ENCODE assay signal across 24 cellular contexts in genomic region chr14:65142429-65142828, GRCh38. TPM values are rescaled to one million over a fixed set of nuclear protein-coding genes. Genes with fewer than 3 reads are reported as not detected.
A peak's percentile ranks its signal among the peaks of the same experiment; 100 is the strongest.
DNase-seq lines count a peak whose midpoint lies in the region; ATAC-seq, FAIRE-seq and TF ChIP-seq lines count a peak whose summit lies in the region.
"Had no signal": no experiment of that assay in that cellular context is flagged by ENCODE, and none has a peak within 500 bp of the region (broad histone marks: within the 10 kb centered on the region; RNA-seq: fewer than 3 reads in every experiment).

No MANE protein-coding gene starts in this region.

- no peak overlapping the region for H3K4me3 ChIP-seq in smooth muscle cell
- H3K4me3 ChIP-seq: BLaER1, GM23338 had no signal

- H4K20me1 ChIP-seq in smooth muscle cell (ENCODE audit: low read depth) = no peaks in the 10 kb centered on the region
- H4K20me1 ChIP-seq: BLaER1 had no signal

- H3K9me3 ChIP-seq in smooth muscle cell (replicated peaks; ENCODE audit: low read depth) = no peaks in the 10 kb centered on the region
- H3K9me3 ChIP-seq: BLaER1, Caco-2 had no signal

- intact Hi-C loops in activated CD4-positive, alpha-beta T cell treated with anti-CD3 and anti-CD28 coated beads, Interleukin-2, amount 10 ng/mL, durations not matched to agents 24 days and 14 days (cut with micrococcal nuclease) = no loop called here

- H3K27me3 Mint-ChIP-seq in activated CD4-positive, alpha-beta T cell treated with anti-CD3 and anti-CD28 coated beads, Interleukin-2, amount 10 ng/mL, durations not matched to agents 24 days and 14 days = peaks cover 27% of the 10 kb centered on the region

- peak overlapping the region; percentile 25 for H3K4me2 ChIP-seq in smooth muscle cell
- H3K4me2 ChIP-seq: BLaER1, GM23338 had no signal

- H3K4me1 ChIP-seq in smooth muscle cell (ENCODE audit: low read depth) = peaks cover 5% of the 10 kb centered on the region
- H3K4me1 ChIP-seq: Caco-2 had no signal

- peaks cover 10% of the 10 kb centered on the region for H3F3A ChIP-seq in smooth muscle cell (ENCODE audit: low read depth)

- TF ChIP-seq CTCF in smooth muscle cell (IDR thresholded peaks at IDR 0.05; ENCODE audit: borderline replicate concordance, insufficient read depth, poor library complexity, severe bottlenecking) = no peak

- peak; percentile 48 for DNase-seq in DMS 273 (lab: John Stamatoyannopoulos, UW; ENCODE audit: unreplicated experiment)
- DNase-seq in DMS 273 treated with DMSO at 0.1 percent for 48 hours (lab: John Stamatoyannopoulos, UW) = no peak
- DNase-seq in HTR-8/SVneo (ENCODE audit: insufficient read length, low spot score) = no peak
- peak; percentile 5 for DNase-seq in OCI-M1 (lab: John Stamatoyannopoulos, UW)
- no peak for DNase-seq in smooth muscle cell (lab: John Stamatoyannopoulos, UW; ENCODE audit: unreplicated experiment)
- DNase-seq in Kasumi-1 (lab: John Stamatoyannopoulos, UW) = no peak
- no peak for DNase-seq in activated CD4-positive, alpha-beta T cell treated with anti-CD3 and anti-CD28 coated beads, Interleukin-2, amount 10 ng/mL, durations not matched to agents 24 days and 14 days
- DNase-seq: Caco-2; CD4-positive, CD25-positive, alpha-beta regulatory T cell; CD8-positive, alpha-beta T cell; DMS153; DND-41; H9; HFFc6 had no signal

- H2AFZ ChIP-seq in smooth muscle cell (ENCODE audit: low read depth) = no peak overlapping the region
- H2AFZ ChIP-seq: GM23338 had no signal

- H3K27me3 ChIP-seq in smooth muscle cell (ENCODE audit: low read depth) = no peaks in the 10 kb centered on the region
- H3K27me3 ChIP-seq: BLaER1 had no signal

- 39% methylated on average over 4 of the region's 4 CpGs for WGBS in smooth muscle cell (ENCODE audit: low lambda C conversion rate)

- H3K27ac Mint-ChIP-seq in activated CD4-positive, alpha-beta T cell treated with anti-CD3 and anti-CD28 coated beads, Interleukin-2, amount 10 ng/mL, durations not matched to agents 24 days and 14 days = no peak overlapping the region
- H3K27ac Mint-ChIP-seq: B cell; CD4-positive, CD25-positive, alpha-beta regulatory T cell; CD8-positive, alpha-beta T cell; GM23338; H9; HFFc6 had no signal

- no peaks in the 10 kb centered on the region for H3K36me3 Mint-ChIP-seq in activated CD4-positive, alpha-beta T cell treated with anti-CD3 and anti-CD28 coated beads, Interleukin-2, amount 10 ng/mL, durations not matched to agents 24 days and 14 days (ENCODE audit: low read depth)
- H3K36me3 Mint-ChIP-seq: CD4-positive, CD25-positive, alpha-beta regulatory T cell; CD8-positive, alpha-beta T cell had no signal

- no peak overlapping the region for H3K4me3 Mint-ChIP-seq in activated CD4-positive, alpha-beta T cell treated with anti-CD3 and anti-CD28 coated beads, Interleukin-2, amount 10 ng/mL, durations not matched to agents 24 days and 14 days
- H3K4me3 Mint-ChIP-seq: B cell; CD4-positive, CD25-positive, alpha-beta regulatory T cell; CD8-positive, alpha-beta T cell; GM23338; H9; HFFc6 had no signal

- H3K36me3 ChIP-seq in smooth muscle cell (ENCODE audit: low read depth) = no peaks in the 10 kb centered on the region
- H3K36me3 ChIP-seq: BLaER1 had no signal

- H3K9me3 Mint-ChIP-seq in activated CD4-positive, alpha-beta T cell treated with anti-CD3 and anti-CD28 coated beads, Interleukin-2, amount 10 ng/mL, durations not matched to agents 24 days and 14 days = no peaks in the 10 kb centered on the region
- H3K9me3 Mint-ChIP-seq: CD8-positive, alpha-beta T cell; GM23338; H9; HFFc6 had no signal

- no peaks in the 10 kb centered on the region for H3K79me2 ChIP-seq in smooth muscle cell (ENCODE audit: low read depth)

- ATAC-seq in GM18867 (IDR thresholded peaks at IDR 0.05; ENCODE audit: unreplicated experiment) = no peak
- ATAC-seq: CD8-positive, alpha-beta T cell; GM23338; HCT116 had no signal

- H3K27ac ChIP-seq in smooth muscle cell (ENCODE audit: low read depth) = no peak overlapping the region
- H3K27ac ChIP-seq: 22Rv1, BLaER1, C4-2B had no signal

- H3K4me1 Mint-ChIP-seq in activated CD4-positive, alpha-beta T cell treated with anti-CD3 and anti-CD28 coated beads, Interleukin-2, amount 10 ng/mL, durations not matched to agents 24 days and 14 days = no peaks in the 10 kb centered on the region
- H3K4me1 Mint-ChIP-seq: B cell; CD4-positive, CD25-positive, alpha-beta regulatory T cell had no signal

- H3K9ac ChIP-seq in smooth muscle cell (ENCODE audit: low read depth) = no peak overlapping the region
- H3K9ac ChIP-seq: BLaER1 had no signal

- peak; percentile 88 for FAIRE-seq in HTR-8/SVneo (lab: Jason Lieb, UNC)
- FAIRE-seq: A204.1, G401.6, GM12892 had no signal

RNA-seq across cellular contexts. Expression of gene MAX, which starts 40.1 kb away (rescaled TPM):
- total RNA-seq in smooth muscle cell = 32.9 and 37.5 TPM in 2 replicates
- polyA plus RNA-seq in smooth muscle cell = 30.1 and 33.5 TPM in 2 replicates
- total RNA-seq in activated CD4-positive, alpha-beta T cell treated with anti-CD3 and anti-CD28 coated beads, Interleukin-2, amount 10 ng/mL, durations not matched to agents 24 days and 14 days = 122 and 128 TPM in 2 replicates

Comparison
In these comparisons a context has a peak if more than half of its experiments do, and no peak if none do; other contexts are left out.
1. DNase-seq: peak in DMS 273 (single experiment) and OCI-M1 (single experiment); none in DMS 273 treated with DMSO at 0.1 percent for 48 hours (single experiment), HTR-8/SVneo (single experiment), smooth muscle cell (single experiment), Kasumi-1 (0 of 2) and activated CD4-positive, alpha-beta T cell treated with anti-CD3 and anti-CD28 coated beads, Interleukin-2, amount 10 ng/mL, durations not matched to agents 24 days and 14 days (single experiment).